10 cellular contexts compared by ENCODE assay signal in genomic region chr20:49344975-49345374, GRCh38.
A peak's percentile ranks its signal among the peaks of the same experiment; 100 is the strongest.
DNase-seq lines count a peak whose midpoint lies in the region; TF ChIP-seq lines count a peak whose summit lies in the region.
"Had no signal": no experiment of that assay in that cellular context is flagged by ENCODE, and none has a peak within 500 bp of the region (broad histone marks: within the 10 kb centered on the region; RNA-seq: fewer than 3 reads in every experiment).

No MANE protein-coding gene starts in this region.

- H3K27me3 Mint-ChIP-seq in endothelial cell (ENCODE audit: unreplicated experiment) = peaks cover 2% of the 10 kb centered on the region
- H3K27me3 Mint-ChIP-seq in activated T-cell treated with anti-CD3 and anti-CD28 coated beads, Interleukin-2, amount 50 U/mL, for 24 hours = peaks cover 14% of the 10 kb centered on the region

- DNase-seq in astrocyte of the spinal cord (ENCODE audit: low read depth, low spot score) = peak; percentile 88
- DNase-seq in islet precursor cell = peak; percentile 62
- peak; percentile 76 for DNase-seq in superior temporal gyrus (ENCODE audit: extremely low spot score)
- no peak for DNase-seq in activated CD4-positive, alpha-beta T cell treated with anti-CD3 and anti-CD28 coated beads for 1 hour
- no peak for DNase-seq in activated CD4-positive, alpha-beta T cell treated with anti-CD3 and anti-CD28 coated beads for 48 hours
- DNase-seq in endothelial cell (ENCODE audit: low spot score) = no peak
- no peak for DNase-seq in activated T-cell treated with anti-CD3 and anti-CD28 coated beads, Interleukin-2, amount 50 U/mL, for 24 hours
- DNase-seq: NCI-H1436 treated with DMSO at 0.1 percent for 48 hours; stimulated activated CD4-positive, alpha-beta T cell treated with anti-CD3 and anti-CD28 coated beads, Interleukin-4, amount 100 ng/mL, for 1 hour had no signal

- H3K4me3 ChIP-seq in astrocyte of the spinal cord (ENCODE audit: low read depth, low read length) = no peak overlapping the region

- H3K4me1 Mint-ChIP-seq in endothelial cell (ENCODE audit: unreplicated experiment) = no peaks in the 10 kb centered on the region
- peaks cover 5% of the 10 kb centered on the region for H3K4me1 Mint-ChIP-seq in activated T-cell treated with anti-CD3 and anti-CD28 coated beads, Interleukin-2, amount 50 U/mL, for 24 hours (ENCODE audit: low read depth)

- no peak for TF ChIP-seq RAD21 in Ishikawa (IDR thresholded peaks at IDR 0.05; ENCODE audit: low read depth)

- TF ChIP-seq EP300 in Ishikawa (IDR thresholded peaks at IDR 0.05; ENCODE audit: borderline replicate concordance) = no peak

- H3K27ac Mint-ChIP-seq in endothelial cell (ENCODE audit: unreplicated experiment) = no peak overlapping the region
- no peak overlapping the region for H3K27ac Mint-ChIP-seq in activated T-cell treated with anti-CD3 and anti-CD28 coated beads, Interleukin-2, amount 50 U/mL, for 24 hours

- TF ChIP-seq CTCF in astrocyte of the spinal cord (IDR thresholded peaks at IDR 0.05; ENCODE audit: low read depth, low read length) (no peak), endothelial cell (IDR thresholded peaks at IDR 0.05; ENCODE audit: unreplicated experiment) (no peak)

- in situ Hi-C loops in astrocyte of the spinal cord (cut with HindIII; ENCODE audit: low sequenced_read_pairs) = no loop called here

- H3K9me3 Mint-ChIP-seq in endothelial cell (ENCODE audit: unreplicated experiment) = no peaks in the 10 kb centered on the region
- H3K9me3 Mint-ChIP-seq in activated T-cell treated with anti-CD3 and anti-CD28 coated beads, Interleukin-2, amount 50 U/mL, for 24 hours = no peaks in the 10 kb centered on the region

- no peak overlapping the region for H3K4me3 Mint-ChIP-seq in endothelial cell (ENCODE audit: unreplicated experiment)
- H3K4me3 Mint-ChIP-seq in activated T-cell treated with anti-CD3 and anti-CD28 coated beads, Interleukin-2, amount 50 U/mL, for 24 hours = no peak overlapping the region

- no peaks in the 10 kb centered on the region for H3K36me3 Mint-ChIP-seq in endothelial cell (ENCODE audit: low read depth, unreplicated experiment)
- H3K36me3 Mint-ChIP-seq in activated T-cell treated with anti-CD3 and anti-CD28 coated beads, Interleukin-2, amount 50 U/mL, for 24 hours (ENCODE audit: low read depth) = no peaks in the 10 kb centered on the region

TF ChIP-seq in Ishikawa, 13 proteins besides CTCF, POLR2A, EP300 and RAD21:
- TF ChIP-seq TAF1 (IDR thresholded peaks at IDR 0.05; ENCODE audit: low read depth) (no peak), CREB1 (IDR thresholded peaks at IDR 0.05; ENCODE audit: low read depth) (no peak), USF1 (IDR thresholded peaks at IDR 0.05) (no peak), YY1 (IDR thresholded peaks at IDR 0.05; ENCODE audit: low read depth) (no peak), TEAD4 (IDR thresholded peaks at IDR 0.05) (peak; percentile 40; the same call in 1 of the 2 replicates), NFIC (IDR thresholded peaks at IDR 0.05) (0 out of 2 replicates have a peak, but pooled peaks have one; percentile 29), FOXM1 (IDR thresholded peaks at IDR 0.05; ENCODE audit: borderline replicate concordance, low read depth) (no peak), EGR1 (IDR thresholded peaks at IDR 0.05) (no peak), ZBTB7A (IDR thresholded peaks at IDR 0.05; ENCODE audit: low read depth) (no peak), MAX (IDR thresholded peaks at IDR 0.05) (peak; percentile 27; the same call in 1 of the 2 replicates)

Comparison
In these comparisons a context has a peak if more than half of its experiments do, and no peak if none do; other contexts are left out.
1. DNase-seq: peak in astrocyte of the spinal cord (single experiment), islet precursor cell (single experiment) and superior temporal gyrus (single experiment); none in activated CD4-positive, alpha-beta T cell treated with anti-CD3 and anti-CD28 coated beads for 1 hour (single experiment), activated CD4-positive, alpha-beta T cell treated with anti-CD3 and anti-CD28 coated beads for 48 hours (single experiment), endothelial cell (single experiment) and activated T-cell treated with anti-CD3 and anti-CD28 coated beads, Interleukin-2, amount 50 U/mL, for 24 hours (single experiment).